13 cellular contexts compared by ENCODE assay signal in genomic region chr17:47276444-47276843, GRCh38. TPM values are rescaled to one million over a fixed set of nuclear protein-coding genes. Genes with fewer than 3 reads are reported as not detected.
DNase-seq lines count a peak whose midpoint lies in the region; ATAC-seq and TF ChIP-seq lines count a peak whose summit lies in the region.
"Had no signal": no experiment of that assay in that cellular context is flagged by ENCODE, and none has a peak within 500 bp of the region (broad histone marks: within the 10 kb centered on the region; RNA-seq: fewer than 3 reads in every experiment).

No MANE protein-coding gene starts in this region.

- 84% methylated on average over 3 of the region's 3 CpGs for WGBS in HUES64

- no peaks in the 10 kb centered on the region for H3K9me3 ChIP-seq in HUES64 (ENCODE audit: insufficient read depth, low read depth, low read length)
- no peaks in the 10 kb centered on the region for H3K9me3 ChIP-seq in muscle layer of duodenum (ENCODE audit: control insufficient read depth in 1 of 2, low read length in 2 of 2)
- H3K9me3 ChIP-seq in tibial artery, result no peaks in the 10 kb centered on the region
- H3K9me3 ChIP-seq: neutrophil had no signal

- H3K27me3 Mint-ChIP-seq in activated naive CD4-positive, alpha-beta T cell treated with anti-CD3 and anti-CD28 coated beads, Interleukin-2, amount 10 ng/mL, durations not matched to agents 7 days and 5 days, result peaks cover 46% of the 10 kb centered on the region

- intact Hi-C loops in tibial artery (cut with DNase I; ENCODE audit: low total_unique reads), result no loop called here

- no peak overlapping the region for H3K4me3 Mint-ChIP-seq in activated naive CD4-positive, alpha-beta T cell treated with anti-CD3 and anti-CD28 coated beads, Interleukin-2, amount 10 ng/mL, durations not matched to agents 7 days and 5 days
- H3K4me3 Mint-ChIP-seq: activated CD4-positive, alpha-beta T cell treated with anti-CD3 and anti-CD28 coated beads, Interleukin-2, amount 10 ng/mL, durations not matched to agents 24 days and 14 days; activated naive CD8-positive, alpha-beta T cell treated with anti-CD3 and anti-CD28 coated beads, Interleukin-2, amount 10 ng/mL, durations not matched to agents 7 days and 5 days had no signal

- H3K36me3 ChIP-seq in HUES64 (ENCODE audit: insufficient read depth, low read length) (no peaks in the 10 kb centered on the region), muscle layer of duodenum (ENCODE audit: control insufficient read depth in 1 of 2, insufficient read depth in 2 of 2, low read length in 2 of 2) (peaks cover 0 to 4% of the 10 kb centered on the region in 2 donors), tibial artery (no peaks in the 10 kb centered on the region)
- H3K36me3 ChIP-seq: neutrophil had no signal

- H3K27me3 ChIP-seq in HUES64 (ENCODE audit: insufficient read depth, low read length) (no peaks in the 10 kb centered on the region), muscle layer of duodenum (ENCODE audit: low read depth, low read length) (no peaks in the 10 kb centered on the region), tibial artery (no peaks in the 10 kb centered on the region)

- H3K9me3 Mint-ChIP-seq in activated naive CD4-positive, alpha-beta T cell treated with anti-CD3 and anti-CD28 coated beads, Interleukin-2, amount 10 ng/mL, durations not matched to agents 7 days and 5 days, result no peaks in the 10 kb centered on the region
- H3K9me3 Mint-ChIP-seq: activated CD4-positive, alpha-beta T cell treated with anti-CD3 and anti-CD28 coated beads, Interleukin-2, amount 10 ng/mL, durations not matched to agents 24 days and 14 days; activated naive CD8-positive, alpha-beta T cell treated with anti-CD3 and anti-CD28 coated beads, Interleukin-2, amount 10 ng/mL, durations not matched to agents 7 days and 5 days; type B pancreatic cell had no signal

- peak overlapping the region; percentile 79 for H3K27ac ChIP-seq in HUES64 (ENCODE audit: low read depth, low read length)
- H3K27ac ChIP-seq in cingulate gyrus (ENCODE audit: low read depth, low read length), result peak overlapping the region; percentile 22
- H3K27ac ChIP-seq in muscle layer of duodenum (ENCODE audit: low read length), result peak overlapping the region; percentile 85
- H3K27ac ChIP-seq in tibial artery, result peak overlapping the region; percentile 85 to 92
- H3K27ac ChIP-seq: neutrophil had no signal

- no peak for TF ChIP-seq CTCF in tibial artery (IDR thresholded peaks at IDR 0.05)

- CTCF ChIA-PET in activated naive CD4-positive, alpha-beta T cell treated with anti-CD3 and anti-CD28 coated beads, Interleukin-2, amount 10 ng/mL, durations not matched to agents 7 days and 5 days (lab: Charles Lee), result no interaction called here

- no peaks in the 10 kb centered on the region for H3K36me3 Mint-ChIP-seq in activated naive CD4-positive, alpha-beta T cell treated with anti-CD3 and anti-CD28 coated beads, Interleukin-2, amount 10 ng/mL, durations not matched to agents 7 days and 5 days
- H3K36me3 Mint-ChIP-seq: activated naive CD8-positive, alpha-beta T cell treated with anti-CD3 and anti-CD28 coated beads, Interleukin-2, amount 10 ng/mL, durations not matched to agents 7 days and 5 days; type B pancreatic cell had no signal

- no peak for DNase-seq in tibial artery
- no peak for DNase-seq in superior temporal gyrus (ENCODE audit: extremely low spot score)
- no peak for DNase-seq in activated naive CD4-positive, alpha-beta T cell treated with anti-CD3 and anti-CD28 coated beads, Interleukin-2, amount 10 ng/mL, durations not matched to agents 7 days and 5 days
- DNase-seq: activated CD4-positive, alpha-beta T cell treated with anti-CD3 and anti-CD28 coated beads, Interleukin-2, amount 10 ng/mL, durations not matched to agents 24 days and 14 days; activated naive CD8-positive, alpha-beta T cell treated with anti-CD3 and anti-CD28 coated beads, Interleukin-2, amount 10 ng/mL, durations not matched to agents 7 days and 5 days; stimulated activated CD4-positive, alpha-beta T cell treated with anti-CD3 and anti-CD28 coated beads, Interleukin-4, amount 100 ng/mL, for 4 hours had no signal

- no peak overlapping the region for H3K9ac ChIP-seq in HUES64 (ENCODE audit: low read depth, low read length)

- H3K4me1 ChIP-seq in HUES64 (ENCODE audit: insufficient read depth, low read length) (peaks cover 38% of the 10 kb centered on the region), muscle layer of duodenum (ENCODE audit: control insufficient read depth in 1 of 2, insufficient read depth in 2 of 2, low read length in 2 of 2) (peaks cover 31 to 60% of the 10 kb centered on the region in 2 donors), tibial artery (peaks cover 5 to 88% (median 73%) of the 10 kb centered on the region in 4 donors)

- H3K4me3 ChIP-seq in HUES64 (ENCODE audit: low read length) (no peak overlapping the region), muscle layer of duodenum (ENCODE audit: low read depth in 1 of 2, low read length in 2 of 2) (no peak overlapping the region), tibial artery (no peak overlapping the region)
- H3K4me3 ChIP-seq: GM12878 had no signal

- peaks cover 5% of the 10 kb centered on the region for H3K4me1 Mint-ChIP-seq in activated naive CD4-positive, alpha-beta T cell treated with anti-CD3 and anti-CD28 coated beads, Interleukin-2, amount 10 ng/mL, durations not matched to agents 7 days and 5 days

- ATAC-seq in HG02642 (IDR thresholded peaks at IDR 0.05; ENCODE audit: poor library complexity, unreplicated experiment), result no peak
- ATAC-seq: GM12878 had no signal

- no peak overlapping the region for H3K27ac Mint-ChIP-seq in activated naive CD4-positive, alpha-beta T cell treated with anti-CD3 and anti-CD28 coated beads, Interleukin-2, amount 10 ng/mL, durations not matched to agents 7 days and 5 days
- H3K27ac Mint-ChIP-seq: activated CD4-positive, alpha-beta T cell treated with anti-CD3 and anti-CD28 coated beads, Interleukin-2, amount 10 ng/mL, durations not matched to agents 24 days and 14 days; activated naive CD8-positive, alpha-beta T cell treated with anti-CD3 and anti-CD28 coated beads, Interleukin-2, amount 10 ng/mL, durations not matched to agents 7 days and 5 days had no signal

RNA-seq across cellular contexts. Expression of gene ITGB3, which starts 22.8 kb away (rescaled TPM):
- polyA plus RNA-seq in HUES64 (2013, experiment 1 of 2), result not detected
- 0.25 TPM for polyA plus RNA-seq in HUES64 (2013, experiment 2 of 2)

RNA-seq across cellular contexts. Expression of gene EFCAB13, which starts 47.3 kb away (rescaled TPM):
- polyA plus RNA-seq in HUES64 (2013, experiment 1 of 2), result 0.15 TPM
- 0.57 TPM for polyA plus RNA-seq in HUES64 (2013, experiment 2 of 2)

Comparison
In these comparisons a context has a peak if more than half of its experiments do, and no peak if none do; other contexts are left out.
1. H3K27ac ChIP-seq: peak in every context shown above with its lines; median percentile 88 in tibial artery; 85 in muscle layer of duodenum; 79 in HUES64; 22 in cingulate gyrus.